ENCODE assay signal across 8 cellular contexts in the genomic region with DNA sequence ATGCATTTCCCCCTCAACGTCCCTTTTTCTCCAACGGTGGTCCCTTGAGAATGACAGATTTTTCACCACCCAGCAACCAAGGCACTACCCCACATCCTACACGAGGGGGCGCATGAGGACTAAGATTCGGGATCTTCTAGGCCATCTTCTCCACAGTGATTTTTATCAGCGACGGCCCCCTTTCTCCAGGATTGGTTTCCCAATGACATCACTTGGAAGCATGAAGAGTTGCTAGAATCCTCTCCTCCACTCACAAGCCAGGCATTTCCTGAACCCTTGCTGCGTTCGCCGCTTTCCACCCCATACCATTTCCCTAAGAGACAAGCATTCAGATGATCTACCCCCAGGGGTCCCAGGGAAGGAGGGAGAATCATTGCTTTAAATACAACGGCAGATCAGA.
DNase-seq lines count a peak whose midpoint lies in the region; ATAC-seq and TF ChIP-seq lines count a peak whose summit lies in the region.

No MANE protein-coding gene starts in this region.

- H3K27ac ChIP-seq in A673 (ENCODE audit: low read depth, low read length, poor library complexity, severe bottlenecking) = no peak overlapping the region

- H3K4me3 ChIP-seq in A673 (ENCODE audit: low read depth, low read length, poor library complexity, severe bottlenecking) = peak overlapping the region; percentile 10
- no peak overlapping the region for H3K4me3 ChIP-seq in GM12875 (ENCODE audit: low read depth, low read length)

- H3K27me3 ChIP-seq in A673 (replicated peaks; ENCODE audit: insufficient read depth, low read depth, low read length, poor library complexity) = no peaks in the 10 kb centered on the region

- intact Hi-C loops in A673 (cut with micrococcal nuclease; ENCODE audit: unreplicated experiment) = loop anchor here (1.0 to 10.0 kb wide), 6 partner anchors 218 to 842 kb away; a partner anchor contains a TSS

- peak; percentile 81 for ATAC-seq in HG03280 (IDR thresholded peaks at IDR 0.05; ENCODE audit: unreplicated experiment)

- H3K36me3 ChIP-seq in A673 (ENCODE audit: insufficient read depth, low read length, poor library complexity, severe bottlenecking) = no peaks in the 10 kb centered on the region

- H3K4me1 ChIP-seq in A673 (ENCODE audit: insufficient read depth, low read length, poor library complexity, severe bottlenecking) = no peaks in the 10 kb centered on the region

- H3K9me3 ChIP-seq in A673 (ENCODE audit: low read depth, low read length, poor library complexity, severe bottlenecking) = no peaks in the 10 kb centered on the region

- CTCF ChIA-PET in A673 (lab: Charles Lee) = no interaction called here

- no TSS peak for BruUV-seq in A673 (replicated peaks; lab: Mats Ljungman, UMichigan)

- POLR2A ChIA-PET in A673 (lab: Charles Lee; ENCODE audit: low non-redundant PET) = no interaction called here

- peak; percentile 86 for DNase-seq in A673 (ENCODE audit: low spot score)
- peak; percentile 17 for DNase-seq in NCI-H748 treated with DMSO at 0.1 percent for 48 hours (lab: John Stamatoyannopoulos, UW)
- DNase-seq in activated CD8-positive, alpha-beta memory T cell treated with anti-CD3 and anti-CD28 coated beads, Interleukin-2, amount 50 U/mL, for 1 hour (ENCODE audit: extremely low read depth) = peak; percentile 19
- peak; percentile 49 for DNase-seq in epidermal melanocyte (ENCODE audit: insufficient read length, low spot score)
- peak; percentile 87 for DNase-seq in myocyte (ENCODE audit: low read depth)
- peak; percentile 43 to 44 for DNase-seq in stimulated activated CD8-positive, alpha-beta memory T cell treated with anti-CD3 and anti-CD28 coated beads, Interleukin-7, amount 100 ng/mL, for 1 hour (ENCODE audit: low read depth in 2 of 2)

- TF ChIP-seq CTCF in A673 (conservative IDR thresholded peaks at IDR 0.05; ENCODE audit: low read depth, low read length) (peak; percentile 94), GM12875 (IDR thresholded peaks at IDR 0.05; ENCODE audit: borderline replicate concordance, insufficient read depth, low read depth, low read length) (peak; percentile 81)

Comparison
In these comparisons a context has a peak if more than half of its experiments do, and no peak if none do; other contexts are left out.
1. DNase-seq: peak in every context shown above with its lines; median percentile 87 in myocyte; 86 in A673; 49 in epidermal melanocyte; 44 in stimulated activated CD8-positive, alpha-beta memory T cell treated with anti-CD3 and anti-CD28 coated beads, Interleukin-7, amount 100 ng/mL, for 1 hour; 19 in activated CD8-positive, alpha-beta memory T cell treated with anti-CD3 and anti-CD28 coated beads, Interleukin-2, amount 50 U/mL, for 1 hour; 17 in NCI-H748 treated with DMSO at 0.1 percent for 48 hours.